24 cellular contexts compared by ENCODE assay signal in genomic region chr16:86398201-86398600, GRCh38.
DNase-seq lines count a peak whose midpoint lies in the region; ATAC-seq, FAIRE-seq and TF ChIP-seq lines count a peak whose summit lies in the region.
"Had no signal": no experiment of that assay in that cellular context is flagged by ENCODE, and none has a peak within 500 bp of the region (broad histone marks: within the 10 kb centered on the region; RNA-seq: fewer than 3 reads in every experiment).

No MANE protein-coding gene starts in this region.

- BruUV-seq in K562 (replicated peaks; lab: Mats Ljungman, UMichigan) = no TSS peak

- no peaks in the 10 kb centered on the region for H4K20me1 ChIP-seq in K562 (replicated peaks; ENCODE audit: control insufficient read depth, insufficient read depth, low read length)
- H4K20me1 ChIP-seq: BLaER1 had no signal

- H3K4me3 Mint-ChIP-seq in stimulated activated naive B cell treated with anti-CD40 and anti-IgM and Interleukin-4, amounts not matched to agents 10 μg/mL and 1 μg/mL and 100 μg/mL, for 72 hours = no peak overlapping the region
- H3K4me3 Mint-ChIP-seq: CD4-positive, alpha-beta memory T cell; H9 had no signal

- no peaks in the 10 kb centered on the region for H3K9me3 ChIP-seq in K562 (replicated peaks; ENCODE audit: control insufficient read depth, insufficient read depth, low read depth, low read length)
- no peaks in the 10 kb centered on the region for H3K9me3 ChIP-seq in gastrocnemius medialis
- H3K9me3 ChIP-seq: BLaER1, Caco-2, Peyer's patch had no signal

- H3K4me3 ChIP-seq in K562 = no peak overlapping the region
- no peak overlapping the region for H3K4me3 ChIP-seq in gastrocnemius medialis
- H3K4me3 ChIP-seq: BLaER1, Peyer's patch, SK-N-MC had no signal

- H3K27ac ChIP-seq in K562 (ENCODE audit: extremely low read depth, low read depth, low read length) = no peak overlapping the region
- no peak overlapping the region for H3K27ac ChIP-seq in gastrocnemius medialis
- H3K27ac ChIP-seq: BLaER1, HL-60, SK-N-MC had no signal

- H3K4me1 ChIP-seq in K562 (replicated peaks in 1 of 2; ENCODE audit: control insufficient read depth in 2 of 2, insufficient read depth in 2 of 2, low read length in 2 of 2) = no peaks in the 10 kb centered on the region; a peak in 1 of 5 replicates
- H3K4me1 ChIP-seq in gastrocnemius medialis = no peaks in the 10 kb centered on the region
- H3K4me1 ChIP-seq: BLaER1, Peyer's patch had no signal

- no peak for FAIRE-seq in K562 (lab: Jason Lieb, UNC)
- no peak for FAIRE-seq in urothelium cell line (lab: Jason Lieb, UNC)
- FAIRE-seq: GM12891, HepG2 had no signal

- POLR2A ChIA-PET in K562 (lab: Yijun Ruan, JAX) = no interaction called here

- no peak for TF ChIP-seq RAD21 in K562 (CRISPR knock-in tag; conservative IDR thresholded peaks at IDR 0.05 in 1 of 2, IDR thresholded peaks at IDR 0.05 in 1 of 2)

- no peaks in the 10 kb centered on the region for H3K9me3 Mint-ChIP-seq in stimulated activated naive B cell treated with anti-CD40 and anti-IgM and Interleukin-4, amounts not matched to agents 10 μg/mL and 1 μg/mL and 100 μg/mL, for 72 hours
- H3K9me3 Mint-ChIP-seq: H9 had no signal

- peak; percentile 61 for DNase-seq in RPMI7951 (ENCODE audit: low read depth)
- DNase-seq in K562 (ENCODE audit: extremely low read depth in 1 of 4, low spot score in 3 of 4) = no peak
- DNase-seq in left kidney (ENCODE audit: low read depth, low spot score) = peak; percentile 48
- no peak for DNase-seq in stimulated activated naive B cell treated with anti-CD40 and anti-IgM and Interleukin-4, amounts not matched to agents 10 μg/mL and 1 μg/mL and 100 μg/mL, for 72 hours
- no peak for DNase-seq in urothelium cell line (ENCODE audit: low spot score)
- no peak for DNase-seq in gastrocnemius medialis
- DNase-seq in iPS-NIHi7 (ENCODE audit: extremely low spot score) = no peak
- DNase-seq: Caco-2; CD4-positive, alpha-beta memory T cell; DND-41; H9; KG1; NCI-H1092 treated with DMSO at 0.1 percent for 48 hours; NCI-H146; NCI-H2029; NCI-H510A treated with DMSO at 0.1 percent for 48 hours; NCI-H774; NK-92 treated with Interleukin-12 subunit alpha and Interleukin-12 subunit beta, amount 100 ng/mL, for 24 hours; Peyer's patch had no signal

- TF ChIP-seq EP300 in K562 (IDR thresholded peaks at IDR 0.05; ENCODE audit: low read length) = no peak

- H3K27me3 Mint-ChIP-seq in stimulated activated naive B cell treated with anti-CD40 and anti-IgM and Interleukin-4, amounts not matched to agents 10 μg/mL and 1 μg/mL and 100 μg/mL, for 72 hours = peaks cover 6 to 8% of the 10 kb centered on the region in 2 donors

- 0% methylated on average over 6 of the region's 6 CpGs for WGBS in K562 (ENCODE audit: insufficient coverage, low coverage, missing lambda C conversion rate)

- ATAC-seq in K562 (no peak), gastrocnemius medialis (no peak)
- ATAC-seq in stimulated activated naive B cell treated with anti-CD40 and anti-IgM and Interleukin-4, amounts not matched to agents 10 μg/mL and 1 μg/mL and 100 μg/mL, for 72 hours (replicated peaks) = no peak
- ATAC-seq: HepG2 had no signal

- no peak overlapping the region for H3K4me2 ChIP-seq in K562 (ENCODE audit: insufficient read depth, low read length)
- H3K4me2 ChIP-seq: BLaER1 had no signal

- in situ Hi-C loops in K562 (cut with MboI) (no loop called here), gastrocnemius medialis (cut with MboI; ENCODE audit: low sequenced_read_pairs in 4 of 4) (no loop called here)

- no peak overlapping the region for H3K27ac Mint-ChIP-seq in stimulated activated naive B cell treated with anti-CD40 and anti-IgM and Interleukin-4, amounts not matched to agents 10 μg/mL and 1 μg/mL and 100 μg/mL, for 72 hours
- H3K27ac Mint-ChIP-seq: CD4-positive, alpha-beta memory T cell had no signal

- intact Hi-C loops in K562 (cut with micrococcal nuclease) = no loop called here
- intact Hi-C loops in gastrocnemius medialis (cut with DNase I; ENCODE audit: low total_unique reads) = no loop called here

- no peak overlapping the region for H3K9ac ChIP-seq in K562 (ENCODE audit: insufficient read depth in 1 of 2, low read depth in 2 of 2, low read length in 2 of 2)
- H3K9ac ChIP-seq: BLaER1 had no signal

- H3K27me3 ChIP-seq in K562 (ENCODE audit: control insufficient read depth in 2 of 2, insufficient read depth in 2 of 2, low read length in 2 of 2) (peaks cover 0 to 31% of the 10 kb centered on the region in 2 experiments; a peak in 3 of 5 replicates), gastrocnemius medialis (peaks cover 0 to 5% (median 0%) of the 10 kb centered on the region in 3 donors)
- H3K27me3 ChIP-seq: BLaER1, Peyer's patch had no signal

- H3K36me3 Mint-ChIP-seq in stimulated activated naive B cell treated with anti-CD40 and anti-IgM and Interleukin-4, amounts not matched to agents 10 μg/mL and 1 μg/mL and 100 μg/mL, for 72 hours = no peaks in the 10 kb centered on the region
- H3K36me3 Mint-ChIP-seq: CD4-positive, alpha-beta memory T cell had no signal

- no peaks in the 10 kb centered on the region for H3K79me2 ChIP-seq in K562 (ENCODE audit: control insufficient read depth, insufficient read depth, low read length)

- H3K4me1 Mint-ChIP-seq in stimulated activated naive B cell treated with anti-CD40 and anti-IgM and Interleukin-4, amounts not matched to agents 10 μg/mL and 1 μg/mL and 100 μg/mL, for 72 hours = no peaks in the 10 kb centered on the region
- H3K4me1 Mint-ChIP-seq: CD4-positive, alpha-beta memory T cell had no signal

- CTCF ChIA-PET in K562 (lab: Yijun Ruan, JAX; ENCODE audit: low intra/inter-chr PET ratio) = no interaction called here

- TF ChIP-seq POLR2A in K562 (conservative IDR thresholded peaks at IDR 0.05) (no peak), gastrocnemius medialis (IDR thresholded peaks at IDR 0.05) (no peak)

- TF ChIP-seq CTCF in K562 (IDR thresholded peaks at IDR 0.05 in 2 of 3, conservative IDR thresholded peaks at IDR 0.05 in 1 of 3; ENCODE audit: insufficient read depth in 2 of 3, low read depth in 1 of 3, low read length in 3 of 3) = no peak
- no peak for TF ChIP-seq CTCF in gastrocnemius medialis (IDR thresholded peaks at IDR 0.05 in 4 of 5, conservative IDR thresholded peaks at IDR 0.05 in 1 of 5)

- no peaks in the 10 kb centered on the region for H3K9me1 ChIP-seq in K562 (ENCODE audit: control insufficient read depth, insufficient read depth, low read length)

- no peak overlapping the region for H2AFZ ChIP-seq in K562 (ENCODE audit: low read depth, low read length)

- no peaks in the 10 kb centered on the region for H3K36me3 ChIP-seq in K562 (ENCODE audit: control insufficient read depth, insufficient read depth, low read length)
- no peaks in the 10 kb centered on the region for H3K36me3 ChIP-seq in gastrocnemius medialis
- H3K36me3 ChIP-seq: BLaER1, Peyer's patch had no signal

TF ChIP-seq in K562, 482 proteins besides CTCF, POLR2A, EP300 and RAD21:
- TF ChIP-seq ZNF830 (CRISPR knock-in tag; IDR thresholded peaks at IDR 0.05) (no peak), ZNF639 (CRISPR knock-in tag; conservative IDR thresholded peaks at IDR 0.05 in 1 of 2, IDR thresholded peaks at IDR 0.05 in 1 of 2) (0 out of 4 replicates have a peak, but pooled peaks of 1 of the 2 experiments have one; percentile 29), ZBTB17 (CRISPR knock-in tag; IDR thresholded peaks at IDR 0.05) (peak; percentile 85), RCOR1 (IDR thresholded peaks at IDR 0.05; ENCODE audit: borderline replicate concordance in 1 of 2, low read depth in 2 of 2, low read length in 2 of 2) (no peak)

Comparison
In these comparisons a context has a peak if more than half of its experiments do, and no peak if none do; other contexts are left out.
1. DNase-seq: peak in RPMI7951 (single experiment) and left kidney (single experiment); none in K562 (0 of 4), stimulated activated naive B cell treated with anti-CD40 and anti-IgM and Interleukin-4, amounts not matched to agents 10 μg/mL and 1 μg/mL and 100 μg/mL, for 72 hours (single experiment), urothelium cell line (single experiment), gastrocnemius medialis (0 of 2) and iPS-NIHi7 (single experiment).